In genomic region chr13:78674638-78675037, GRCh38 we compare ENCODE assay signal across 3 cellular contexts.
TF ChIP-seq lines count a peak whose summit lies in the region.

No MANE protein-coding gene starts in this region.

TF ChIP-seq in GM23338, 12 proteins besides CTCF, POLR2A, EP300 and RAD21 (continues in another document):
- TF ChIP-seq NANOG (IDR thresholded peaks at IDR 0.05; ENCODE audit: borderline replicate concordance), result no peak
- no peak for TF ChIP-seq JUNB (IDR thresholded peaks at IDR 0.05; ENCODE audit: unreplicated experiment)
- no peak for TF ChIP-seq ETS1 (IDR thresholded peaks at IDR 0.05)
- no peak for TF ChIP-seq ZNF462 (CRISPR knock-in tag; IDR thresholded peaks at IDR 0.05)

TF ChIP-seq in WTC11, 78 proteins besides CTCF, POLR2A, EP300 and RAD21:
- TF ChIP-seq ZNF512 (CRISPR knock-in tag; IDR thresholded peaks at IDR 0.05; ENCODE audit: borderline replicate concordance) (no peak), NFYB (CRISPR knock-in tag; conservative IDR thresholded peaks at IDR 0.05; ENCODE audit: low read depth) (no peak), CDX4 (CRISPR knock-in tag; IDR thresholded peaks at IDR 0.05; ENCODE audit: borderline replicate concordance) (no peak), E2F4 (CRISPR knock-in tag; IDR thresholded peaks at IDR 0.05; ENCODE audit: borderline replicate concordance, low read depth) (no peak), ZNF396 (CRISPR knock-in tag; IDR thresholded peaks at IDR 0.05; ENCODE audit: borderline replicate concordance) (no peak), CREM (CRISPR knock-in tag; IDR thresholded peaks at IDR 0.05) (no peak), PREB (CRISPR knock-in tag; IDR thresholded peaks at IDR 0.05; ENCODE audit: borderline replicate concordance) (no peak), CREB1 (CRISPR knock-in tag; IDR thresholded peaks at IDR 0.05) (no peak), IRF2 (CRISPR knock-in tag; IDR thresholded peaks at IDR 0.05; ENCODE audit: borderline replicate concordance, low read depth) (no peak), OVOL2 (CRISPR knock-in tag; IDR thresholded peaks at IDR 0.05; ENCODE audit: borderline replicate concordance) (no peak), MYBL2 (CRISPR knock-in tag; IDR thresholded peaks at IDR 0.05) (no peak), RORB (CRISPR knock-in tag; IDR thresholded peaks at IDR 0.05) (no peak), ZNF423 (CRISPR knock-in tag; IDR thresholded peaks at IDR 0.05) (no peak), CBFB (CRISPR knock-in tag; IDR thresholded peaks at IDR 0.05; ENCODE audit: low read depth) (no peak), ZNF263 (CRISPR knock-in tag; IDR thresholded peaks at IDR 0.05; ENCODE audit: low read depth) (no peak), HMGXB4 (CRISPR knock-in tag; IDR thresholded peaks at IDR 0.05) (no peak)

TF ChIP-seq in H1, 55 proteins besides CTCF, POLR2A, EP300 and RAD21:
- TF ChIP-seq CHD2 (IDR thresholded peaks at IDR 0.05; ENCODE audit: low read length) (no peak), USF2 (IDR thresholded peaks at IDR 0.05; ENCODE audit: low read length) (no peak), JUND (IDR thresholded peaks at IDR 0.05; ENCODE audit: low read length) (no peak), SRF (IDR thresholded peaks at IDR 0.05; ENCODE audit: low read depth, low read length) (no peak), YY1 (IDR thresholded peaks at IDR 0.05; ENCODE audit: low read depth, low read length) (no peak), ATF2 (IDR thresholded peaks at IDR 0.05; ENCODE audit: low read length) (no peak), SIRT6 (IDR thresholded peaks at IDR 0.05; ENCODE audit: low read length) (no peak), BRCA1 (IDR thresholded peaks at IDR 0.05; ENCODE audit: low read depth, low read length) (no peak), CHD1 (IDR thresholded peaks at IDR 0.05; ENCODE audit: low read depth, low read length) (no peak), CREB1 (IDR thresholded peaks at IDR 0.05) (no peak), POU5F1 (IDR thresholded peaks at IDR 0.05; ENCODE audit: low read depth, low read length) (no peak), ASH2L (IDR thresholded peaks at IDR 0.05; ENCODE audit: low read length) (no peak), MAFK (IDR thresholded peaks at IDR 0.05; ENCODE audit: low read depth, low read length) (no peak), EGR1 (IDR thresholded peaks at IDR 0.05; ENCODE audit: borderline replicate concordance, low read depth, low read length) (no peak), HDAC6 (IDR thresholded peaks at IDR 0.05; ENCODE audit: low read depth, low read length) (no peak), JUN (IDR thresholded peaks at IDR 0.05; ENCODE audit: low read depth, low read length) (no peak), TCF12 (IDR thresholded peaks at IDR 0.05; ENCODE audit: low read depth, low read length) (no peak)
